In genomic region chr7:45088146-45088701, GRCh38 we compare ENCODE assay signal across 11 cellular contexts. TPM values are rescaled to one million over a fixed set of nuclear protein-coding genes. Genes with fewer than 3 reads are reported as not detected.
DNase-seq lines count a peak whose midpoint lies in the region; ATAC-seq and TF ChIP-seq lines count a peak whose summit lies in the region.
"Had no signal": no experiment of that assay in that cellular context is flagged by ENCODE, and none has a peak within 500 bp of the region (broad histone marks: within the 10 kb centered on the region; RNA-seq: fewer than 3 reads in every experiment).

No MANE protein-coding gene starts in this region.

- H3K79me1 ChIP-seq in H9 (ENCODE audit: insufficient read depth, low read depth, low read length, poor library complexity, severe bottlenecking) = no peaks in the 10 kb centered on the region

- H3K56ac ChIP-seq in H9 (ENCODE audit: insufficient read length, low read depth, low read length) = no peak overlapping the region

- no CpG with 5 or more reads among the region's 29 CpGs for WGBS in H9 (ENCODE audit: extremely low coverage, insufficient read length, low lambda C conversion rate)

- no peak overlapping the region for H3K23ac ChIP-seq in H9 (ENCODE audit: insufficient read length, low read depth, low read length)

- H3K9ac ChIP-seq in H9 (ENCODE audit: extremely low read depth, insufficient read length, low read length) (no peak overlapping the region), iPS-15b (ENCODE audit: low read depth, low read length) (no peak overlapping the region), skeletal muscle satellite cell (ENCODE audit: low read depth, low read length) (no peak overlapping the region)

- peaks cover 14 to 15% of the 10 kb centered on the region in 2 experiments for H3K4me1 Mint-ChIP-seq in H9
- peaks cover 6% of the 10 kb centered on the region for H3K4me1 Mint-ChIP-seq in activated naive CD8-positive, alpha-beta T cell treated with anti-CD3 and anti-CD28 coated beads for 36 hours
- H3K4me1 Mint-ChIP-seq in activated CD8-positive, alpha-beta memory T cell treated with anti-CD3 and anti-CD28 coated beads, Interleukin-2, amount 10 ng/mL, durations not matched to agents 7 days and 5 days = peaks cover 8% of the 10 kb centered on the region

- no peaks in the 10 kb centered on the region; a peak in 1 of 5 replicates for H3K9me3 Mint-ChIP-seq in H9
- no peaks in the 10 kb centered on the region for H3K9me3 Mint-ChIP-seq in activated naive CD8-positive, alpha-beta T cell treated with anti-CD3 and anti-CD28 coated beads for 36 hours
- no peaks in the 10 kb centered on the region for H3K9me3 Mint-ChIP-seq in activated CD8-positive, alpha-beta memory T cell treated with anti-CD3 and anti-CD28 coated beads, Interleukin-2, amount 10 ng/mL, durations not matched to agents 7 days and 5 days (ENCODE audit: low read depth)

- H2AFZ ChIP-seq in H9 (ENCODE audit: low read length) = no peak overlapping the region

- no peak overlapping the region for H4K8ac ChIP-seq in H9 (replicated peaks; ENCODE audit: insufficient read length, low read depth, low read length)

- no peak overlapping the region for H3K14ac ChIP-seq in H9 (ENCODE audit: insufficient read depth, low read length)

- H3K79me2 ChIP-seq in H9 (ENCODE audit: insufficient read depth, low read length) = no peaks in the 10 kb centered on the region

- H3K23me2 ChIP-seq in H9 (ENCODE audit: insufficient read length, low read depth, low read length, poor library complexity, severe bottlenecking) = no peaks in the 10 kb centered on the region

- H3K4me1 ChIP-seq in H9 (ENCODE audit: insufficient read depth, low read length) = peaks cover 3% of the 10 kb centered on the region; the same call in 1 of the 2 replicates
- H3K4me1 ChIP-seq in iPS-15b (ENCODE audit: control insufficient read depth, insufficient read depth, low read length) = peaks cover 8% of the 10 kb centered on the region
- H3K4me1 ChIP-seq in skeletal muscle satellite cell (ENCODE audit: control insufficient read depth, insufficient read depth, low read length) = peaks cover 16% of the 10 kb centered on the region

- no peak overlapping the region for H2BK120ac ChIP-seq in H9 (ENCODE audit: low read depth, low read length, poor library complexity, severe bottlenecking)

- no peak for DNase-seq in H9
- no peak for DNase-seq in activated naive CD8-positive, alpha-beta T cell treated with anti-CD3 and anti-CD28 coated beads for 36 hours
- no peak for DNase-seq in AG08396 (ENCODE audit: low spot score)
- no peak for DNase-seq in activated CD8-positive, alpha-beta memory T cell treated with anti-CD3 and anti-CD28 coated beads, Interleukin-2, amount 10 ng/mL, durations not matched to agents 7 days and 5 days
- DNase-seq: Kasumi-1, SIG-M5 had no signal

- H3K4me3 ChIP-seq in iPS-15b (ENCODE audit: low read depth, low read length) (peak overlapping the region; percentile 72), skeletal muscle satellite cell (ENCODE audit: low read length) (peak overlapping the region; percentile 73)

- H2BK20ac ChIP-seq in H9 (ENCODE audit: low read depth, low read length, poor library complexity, severe bottlenecking) = no peak overlapping the region

- no peaks in the 10 kb centered on the region for H3K9me3 ChIP-seq in H9 (ENCODE audit: control insufficient read depth, low read depth, low read length)
- H3K9me3 ChIP-seq in iPS-15b (ENCODE audit: control insufficient read depth, insufficient read depth, low read length) = no peaks in the 10 kb centered on the region
- no peaks in the 10 kb centered on the region for H3K9me3 ChIP-seq in skeletal muscle satellite cell (replicated peaks; ENCODE audit: low read length)

- H3K36me3 ChIP-seq in iPS-15b (ENCODE audit: control insufficient read depth, insufficient read depth, low read length) (peaks cover 4% of the 10 kb centered on the region), skeletal muscle satellite cell (ENCODE audit: insufficient read depth, low read length) (no peaks in the 10 kb centered on the region)

- no peak overlapping the region for H4K91ac ChIP-seq in H9 (ENCODE audit: insufficient read length, low read depth, low read length)

- no peak overlapping the region for H3T11ph ChIP-seq in H9 (ENCODE audit: low read length)

- H2BK12ac ChIP-seq in H9 (ENCODE audit: insufficient read length, low read depth, low read length) = no peak overlapping the region

- H4K20me1 ChIP-seq in H9 (ENCODE audit: control insufficient read depth, insufficient read depth, insufficient read length) = no peaks in the 10 kb centered on the region

- no peak overlapping the region for H3K27ac Mint-ChIP-seq in H9
- no peak overlapping the region for H3K27ac Mint-ChIP-seq in activated naive CD8-positive, alpha-beta T cell treated with anti-CD3 and anti-CD28 coated beads for 36 hours
- H3K27ac Mint-ChIP-seq in activated CD8-positive, alpha-beta memory T cell treated with anti-CD3 and anti-CD28 coated beads, Interleukin-2, amount 10 ng/mL, durations not matched to agents 7 days and 5 days = no peak overlapping the region

- H3K27ac ChIP-seq in H9 (ENCODE audit: insufficient read length, low read depth, low read length) = no peak overlapping the region

- H3K18ac ChIP-seq in H9 (ENCODE audit: insufficient read length, low read depth, low read length) = no peak overlapping the region

- H4K5ac ChIP-seq in H9 (ENCODE audit: insufficient read length, low read depth, low read length) = no peak overlapping the region

- peaks cover 29% of the 10 kb centered on the region for H3K27me3 Mint-ChIP-seq in H9 (ENCODE audit: low read depth)
- H3K27me3 Mint-ChIP-seq in activated naive CD8-positive, alpha-beta T cell treated with anti-CD3 and anti-CD28 coated beads for 36 hours = peaks cover 3% of the 10 kb centered on the region
- H3K27me3 Mint-ChIP-seq in activated CD8-positive, alpha-beta memory T cell treated with anti-CD3 and anti-CD28 coated beads, Interleukin-2, amount 10 ng/mL, durations not matched to agents 7 days and 5 days = peaks cover 34% of the 10 kb centered on the region

- no peak overlapping the region for H2BK5ac ChIP-seq in H9 (ENCODE audit: insufficient read length, low read length)

- ATAC-seq in GM18873 (IDR thresholded peaks at IDR 0.05; ENCODE audit: low FRiP score, unreplicated experiment) = no peak
- no peak for ATAC-seq in GM18858 (IDR thresholded peaks at IDR 0.05; ENCODE audit: unreplicated experiment)
- no peak for ATAC-seq in activated CD8-positive, alpha-beta memory T cell treated with anti-CD3 and anti-CD28 coated beads, Interleukin-2, amount 10 ng/mL, durations not matched to agents 7 days and 5 days
- ATAC-seq: HCT116 had no signal

- H3K4ac ChIP-seq in H9 (ENCODE audit: low read depth, low read length) = no peak overlapping the region

- peak overlapping the region; percentile 22 for H3K4me2 ChIP-seq in H9 (ENCODE audit: insufficient read depth, insufficient read length, low read length)
- H3K4me2 ChIP-seq in skeletal muscle satellite cell (ENCODE audit: low read length) = peak overlapping the region; percentile 91

- H2BK15ac ChIP-seq in H9 (ENCODE audit: low read depth, low read length) = no peak overlapping the region

- H2AK5ac ChIP-seq in H9 (ENCODE audit: insufficient read length, low read length) = no peak overlapping the region

- peak overlapping the region; percentile 53 to 75 for H3K4me3 Mint-ChIP-seq in H9
- H3K4me3 Mint-ChIP-seq in activated naive CD8-positive, alpha-beta T cell treated with anti-CD3 and anti-CD28 coated beads for 36 hours = peak overlapping the region; percentile 50
- H3K4me3 Mint-ChIP-seq in activated CD8-positive, alpha-beta memory T cell treated with anti-CD3 and anti-CD28 coated beads, Interleukin-2, amount 10 ng/mL, durations not matched to agents 7 days and 5 days = no peak overlapping the region

- H3K36me3 Mint-ChIP-seq in H9 (ENCODE audit: insufficient read depth in 1 of 3, low read depth in 3 of 3) = no peaks in the 10 kb centered on the region
- no peaks in the 10 kb centered on the region for H3K36me3 Mint-ChIP-seq in activated naive CD8-positive, alpha-beta T cell treated with anti-CD3 and anti-CD28 coated beads for 36 hours
- no peaks in the 10 kb centered on the region for H3K36me3 Mint-ChIP-seq in activated CD8-positive, alpha-beta memory T cell treated with anti-CD3 and anti-CD28 coated beads, Interleukin-2, amount 10 ng/mL, durations not matched to agents 7 days and 5 days

- CTCF ChIA-PET in activated CD8-positive, alpha-beta memory T cell treated with anti-CD3 and anti-CD28 coated beads, Interleukin-2, amount 10 ng/mL, durations not matched to agents 7 days and 5 days (lab: Charles Lee) = interaction anchor here (1.6 kb wide), 1 partner anchor 48 kb away, joined by 7 read pairs; no protein-coding TSS in a partner anchor

- H3K27me3 ChIP-seq in H9 (ENCODE audit: insufficient read depth, low read length) (no peaks in the 10 kb centered on the region), iPS-15b (ENCODE audit: control insufficient read depth, insufficient read depth, low read length) (no peaks in the 10 kb centered on the region), skeletal muscle satellite cell (ENCODE audit: control insufficient read depth, insufficient read depth, low read length) (peaks cover 6% of the 10 kb centered on the region)

- no peak for TF ChIP-seq CTCF in H9 (conservative IDR thresholded peaks at IDR 0.05)

RNA-seq across cellular contexts. Expression of gene NACAD, which starts 0.5 kb away (rescaled TPM):
- 6.4 and 8.0 TPM in 2 replicates for total RNA-seq in H9 (2021)
- total RNA-seq in activated naive CD8-positive, alpha-beta T cell treated with anti-CD3 and anti-CD28 coated beads for 36 hours = under 1 TPM; 0.35 to 0.50 TPM
- 0.25 and 0.44 TPM in 2 replicates for total RNA-seq in skeletal muscle satellite cell (2012; rRNA removed)
- total RNA-seq in activated CD8-positive, alpha-beta memory T cell treated with anti-CD3 and anti-CD28 coated beads, Interleukin-2, amount 10 ng/mL, durations not matched to agents 7 days and 5 days = under 1 TPM; 0.09 to 0.35 TPM

RNA-seq across cellular contexts. Expression of gene TBRG4, which starts 23.3 kb away (rescaled TPM):
- total RNA-seq in H9 (2021) = 127 and 137 TPM in 2 replicates
- 100 to 1,000 TPM; 205 to 207 TPM for total RNA-seq in activated naive CD8-positive, alpha-beta T cell treated with anti-CD3 and anti-CD28 coated beads for 36 hours
- 89.7 and 102 TPM in 2 replicates for total RNA-seq in skeletal muscle satellite cell (2012; rRNA removed)
- 100 to 1,000 TPM; 121 to 152 TPM for total RNA-seq in activated CD8-positive, alpha-beta memory T cell treated with anti-CD3 and anti-CD28 coated beads, Interleukin-2, amount 10 ng/mL, durations not matched to agents 7 days and 5 days
